In the genomic region with DNA sequence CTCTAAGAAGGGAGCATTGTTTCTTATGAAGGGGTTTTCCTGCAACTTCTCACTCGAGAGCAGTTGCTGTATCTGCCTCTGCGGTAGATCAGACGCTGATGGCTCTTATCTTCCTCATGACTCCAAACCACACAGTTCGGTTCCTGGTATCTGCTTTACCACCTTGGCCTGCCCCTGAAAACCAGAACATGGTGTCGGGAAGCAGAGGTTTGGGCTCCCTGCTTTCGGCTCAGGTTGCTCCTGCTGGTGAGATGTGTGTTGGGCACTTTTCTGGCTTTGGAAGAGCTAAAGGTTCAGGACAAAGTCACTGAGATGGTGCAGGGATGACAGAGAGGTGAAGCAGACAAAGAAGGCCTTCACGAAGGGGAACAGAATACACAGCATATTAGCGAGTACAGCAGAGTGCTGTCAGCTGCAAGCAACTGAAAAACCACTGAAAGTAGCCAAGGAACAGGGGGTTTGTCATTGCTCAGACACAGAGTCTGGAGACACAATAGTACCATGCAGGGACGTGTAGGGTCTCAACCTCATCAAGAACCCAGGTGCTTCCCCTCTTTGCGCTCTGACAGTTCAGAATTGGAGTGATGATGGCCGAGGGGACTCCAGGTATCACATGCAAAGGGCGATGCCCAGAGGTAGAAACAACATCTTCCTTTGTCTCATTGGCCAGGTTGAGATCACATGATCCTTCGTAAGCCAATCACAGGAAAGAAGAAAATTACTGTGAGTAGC, we compare ENCODE assay signal across 13 cellular contexts. TPM values are rescaled to one million over a fixed set of nuclear protein-coding genes. Genes with fewer than 3 reads are reported as not detected.
DNase-seq lines count a peak whose midpoint lies in the region; ATAC-seq, FAIRE-seq and TF ChIP-seq lines count a peak whose summit lies in the region.
"Had no signal": no experiment of that assay in that cellular context is flagged by ENCODE, and none has a peak within 500 bp of the region (broad histone marks: within the 10 kb centered on the region; RNA-seq: fewer than 3 reads in every experiment).

No MANE protein-coding gene starts in this region.

- FAIRE-seq in GM12892 (lab: Jason Lieb, UNC) = peak; percentile 97

- peak overlapping the region in 1 of 2 donors; percentile 19 for H3K4me3 ChIP-seq in duodenal mucosa (ENCODE audit: low read depth in 1 of 2, low read length in 2 of 2)
- H3K4me3 ChIP-seq: right atrium auricular region, testis had no signal

- H3K9ac ChIP-seq in duodenal mucosa (ENCODE audit: low read depth in 1 of 2, low read length in 2 of 2) = no peak overlapping the region

- H3K4me1 ChIP-seq in duodenal mucosa (ENCODE audit: control insufficient read depth in 1 of 2, insufficient read depth in 2 of 2, low read length in 2 of 2) = peaks cover 0 to 8% of the 10 kb centered on the region in 2 donors
- H3K4me1 ChIP-seq: right atrium auricular region, testis had no signal

- H3K27me3 ChIP-seq in duodenal mucosa (ENCODE audit: control insufficient read depth in 1 of 2, insufficient read depth in 2 of 2, low read length in 2 of 2) = peaks cover 0 to 4% of the 10 kb centered on the region in 2 donors
- H3K27me3 ChIP-seq: right atrium auricular region, testis had no signal

- peak overlapping the region; percentile 13 for H3K27ac ChIP-seq in duodenal mucosa (ENCODE audit: low read depth, low read length)
- H3K27ac ChIP-seq: right atrium auricular region, testis had no signal

- DNase-seq in GM12892 (ENCODE audit: insufficient read length) (peak; percentile 58), D341Med (ENCODE audit: low spot score) (no peak), dermis blood vessel endothelial cell (no peak), superior temporal gyrus (ENCODE audit: extremely low spot score) (no peak), nucleus accumbens (lab: John Stamatoyannopoulos, UW) (no peak)
- DNase-seq: activated CD4-positive, alpha-beta T cell treated with anti-CD3 and anti-CD28 coated beads for 48 hours; NCI-H526; testis had no signal

- H3K36me3 ChIP-seq in duodenal mucosa (ENCODE audit: control insufficient read depth in 1 of 2, insufficient read depth in 2 of 2, low read length in 2 of 2) = no peaks in the 10 kb centered on the region
- H3K36me3 ChIP-seq: right atrium auricular region had no signal

- TF ChIP-seq POLR2A in GM12892 (IDR thresholded peaks at IDR 0.05; ENCODE audit: low read depth, low read length) = peak; percentile 58; the same call in 1 of the 2 replicates

- no peaks in the 10 kb centered on the region for H3K9me3 ChIP-seq in duodenal mucosa (ENCODE audit: control insufficient read depth in 1 of 2, low read length in 2 of 2)
- H3K9me3 ChIP-seq: testis had no signal

- ATAC-seq in GM21515 (IDR thresholded peaks at IDR 0.05; ENCODE audit: unreplicated experiment) (peak; percentile 66), HG03571 (IDR thresholded peaks at IDR 0.05; ENCODE audit: unreplicated experiment) (peak; percentile 50)

RNA-seq across cellular contexts. Expression of gene CSF2RB, which starts 11.9 kb away (rescaled TPM):
- polyA plus RNA-seq in GM12892 (2012; ENCODE audit: missing spikeins) = 14.7 TPM
- total RNA-seq in dermis blood vessel endothelial cell = 7.1 and 9.2 TPM in 2 replicates

RNA-seq across cellular contexts. Expression of gene NCF4, which starts 40.8 kb away (rescaled TPM):
- 30.6 TPM for polyA plus RNA-seq in GM12892 (2012; ENCODE audit: missing spikeins)
- 0.17 TPM in 1 of 2 replicates, not detected in the other for total RNA-seq in dermis blood vessel endothelial cell
- total RNA-seq: dermis microvascular lymphatic vessel endothelial cell had no signal
